22 cellular contexts compared by ENCODE assay signal in the genomic region with DNA sequence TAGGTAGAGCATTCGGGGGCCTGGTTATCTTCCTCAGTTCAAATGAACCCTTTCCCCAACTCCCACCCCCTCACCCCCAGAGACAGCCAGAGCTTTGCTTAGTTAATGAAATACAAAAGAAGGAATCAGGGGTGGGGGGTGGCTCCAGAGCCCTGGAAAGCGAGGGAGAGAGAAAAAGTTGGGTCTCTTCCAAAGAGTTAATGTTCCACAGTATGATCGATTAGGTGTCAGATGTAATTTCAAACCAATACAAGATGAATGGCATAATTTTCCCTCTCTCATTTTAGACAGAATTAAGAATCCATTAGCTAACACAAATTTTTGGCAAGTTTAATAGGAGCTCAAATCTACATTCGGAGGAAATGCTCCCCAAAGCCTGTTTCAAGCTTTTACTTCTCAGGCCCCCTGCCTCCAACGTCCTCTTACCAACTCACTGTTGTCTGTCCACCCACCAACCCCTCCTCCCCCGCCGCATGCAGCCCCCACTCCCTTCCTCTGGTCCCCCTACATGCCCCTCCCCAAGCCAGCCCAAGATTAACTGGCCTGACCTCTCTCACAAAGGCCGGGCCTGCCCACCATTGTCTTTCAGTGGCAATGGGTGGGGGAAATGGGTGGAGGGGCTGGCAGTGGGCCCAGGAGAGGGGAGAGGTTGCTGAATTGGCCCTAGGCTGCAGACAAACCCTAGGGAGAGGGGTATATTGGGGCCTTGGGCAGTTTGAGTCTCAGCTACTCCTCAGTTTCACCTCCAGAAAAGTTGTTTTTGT. TPM values are rescaled to one million over a fixed set of nuclear protein-coding genes. Genes with fewer than 3 reads are reported as not detected.
DNase-seq lines count a peak whose midpoint lies in the region; ATAC-seq and TF ChIP-seq lines count a peak whose summit lies in the region.
"Had no signal": no experiment of that assay in that cellular context is flagged by ENCODE, and none has a peak within 500 bp of the region (broad histone marks: within the 10 kb centered on the region; RNA-seq: fewer than 3 reads in every experiment).

No MANE protein-coding gene starts in this region.

- H3K36me3 ChIP-seq in H7 (replicated peaks; ENCODE audit: control insufficient read depth, insufficient read depth, low read length) (no peaks in the 10 kb centered on the region), heart left ventricle (no peaks in the 10 kb centered on the region)

- H3K4me1 Mint-ChIP-seq in neural crest cell = peaks cover 12% of the 10 kb centered on the region
- no peaks in the 10 kb centered on the region for H3K4me1 Mint-ChIP-seq in activated naive CD8-positive, alpha-beta T cell treated with anti-CD3 and anti-CD28 coated beads, Interleukin-2, amount 50 U/mL, for 24 hours
- H3K4me1 Mint-ChIP-seq: activated B cell treated with CpG ODN at 0.5 μM for 24 hours had no signal

- peak; percentile 55 to 95 (median 78) for ATAC-seq in heart left ventricle
- ATAC-seq in activated naive CD8-positive, alpha-beta T cell treated with anti-CD3 and anti-CD28 coated beads, Interleukin-2, amount 50 U/mL, for 24 hours = no peak
- ATAC-seq: activated T-cell treated with anti-CD3 and anti-CD28 coated beads, Interleukin-2, amount 50 U/mL, for 72 hours had no signal

- H3K27me3 Mint-ChIP-seq in neural crest cell (ENCODE audit: low read depth) = peaks cover 37% of the 10 kb centered on the region
- peaks cover 10% of the 10 kb centered on the region for H3K27me3 Mint-ChIP-seq in activated naive CD8-positive, alpha-beta T cell treated with anti-CD3 and anti-CD28 coated beads, Interleukin-2, amount 50 U/mL, for 24 hours
- H3K27me3 Mint-ChIP-seq: activated naive CD8-positive, alpha-beta T cell had no signal

- no peaks in the 10 kb centered on the region for H3K9me3 Mint-ChIP-seq in neural crest cell
- H3K9me3 Mint-ChIP-seq in activated naive CD8-positive, alpha-beta T cell treated with anti-CD3 and anti-CD28 coated beads, Interleukin-2, amount 50 U/mL, for 24 hours = no peaks in the 10 kb centered on the region
- H3K9me3 Mint-ChIP-seq: activated B cell treated with CpG ODN at 0.5 μM for 24 hours; activated T-cell treated with anti-CD3 and anti-CD28 coated beads, Interleukin-2, amount 50 U/mL, for 72 hours; CD4-positive, alpha-beta T cell had no signal

- intact Hi-C loops in heart left ventricle (cut with DNase I) = loop anchor here in 1 of 10 donors (10.0 kb wide), 1 partner anchor 45 kb away; a partner anchor contains a TSS

- WGBS in heart left ventricle, 4 donors = 51 to 61% (median 55%) methylated on average over 8 of the region's 8 CpGs

- TF ChIP-seq CTCF in heart left ventricle (IDR thresholded peaks at IDR 0.05) (no peak), neural crest cell (conservative IDR thresholded peaks at IDR 0.05) (no peak)

- DNase-seq in H7 = peak; percentile 90
- peak; percentile 89 for DNase-seq in NCI-H69 (lab: John Stamatoyannopoulos, UW)
- peak; percentile 73 to 84 (median 80) for DNase-seq in heart left ventricle
- no peak for DNase-seq in neural crest cell (ENCODE audit: low read depth, low spot score)
- DNase-seq in mucosa of gallbladder (ENCODE audit: low spot score) = no peak
- no peak for DNase-seq in activated naive CD8-positive, alpha-beta T cell treated with anti-CD3 and anti-CD28 coated beads, Interleukin-2, amount 50 U/mL, for 24 hours
- DNase-seq in hippocampal formation (lab: John Stamatoyannopoulos, UW) = no peak
- DNase-seq: activated B cell treated with CpG ODN at 0.5 μM for 24 hours; activated T-cell treated with anti-CD3 and anti-CD28 coated beads, Interleukin-2, amount 50 U/mL, for 72 hours; CD4-positive, alpha-beta T cell; DND-41; KBM-7; kidney glomerular epithelial cell; midbrain; MV-4-11; NCI-H2107; NCI-H774; T-helper 2 cell had no signal

- no peak for TF ChIP-seq POLR2A in heart left ventricle (IDR thresholded peaks at IDR 0.05)

- peaks cover 0 to 17% (median 6%) of the 10 kb centered on the region in 12 donors for H3K4me1 ChIP-seq in heart left ventricle

- H3K36me3 Mint-ChIP-seq in neural crest cell (ENCODE audit: low read depth) = no peaks in the 10 kb centered on the region
- no peaks in the 10 kb centered on the region for H3K36me3 Mint-ChIP-seq in activated naive CD8-positive, alpha-beta T cell treated with anti-CD3 and anti-CD28 coated beads, Interleukin-2, amount 50 U/mL, for 24 hours (ENCODE audit: low read depth)

- no peak overlapping the region for H3K27ac Mint-ChIP-seq in neural crest cell (ENCODE audit: unreplicated experiment)
- H3K27ac Mint-ChIP-seq in activated naive CD8-positive, alpha-beta T cell treated with anti-CD3 and anti-CD28 coated beads, Interleukin-2, amount 50 U/mL, for 24 hours = no peak overlapping the region
- H3K27ac Mint-ChIP-seq: activated B cell treated with CpG ODN at 0.5 μM for 24 hours; activated naive CD8-positive, alpha-beta T cell; activated T-cell treated with anti-CD3 and anti-CD28 coated beads, Interleukin-2, amount 50 U/mL, for 72 hours; CD4-positive, alpha-beta T cell had no signal

- peak overlapping the region; percentile 53 for H3K4me3 Mint-ChIP-seq in neural crest cell
- no peak overlapping the region for H3K4me3 Mint-ChIP-seq in activated naive CD8-positive, alpha-beta T cell treated with anti-CD3 and anti-CD28 coated beads, Interleukin-2, amount 50 U/mL, for 24 hours
- H3K4me3 Mint-ChIP-seq: activated B cell treated with CpG ODN at 0.5 μM for 24 hours; activated naive CD8-positive, alpha-beta T cell; activated T-cell treated with anti-CD3 and anti-CD28 coated beads, Interleukin-2, amount 50 U/mL, for 72 hours; CD4-positive, alpha-beta T cell had no signal

- H3K27me3 ChIP-seq in H7 (ENCODE audit: control insufficient read depth, insufficient read depth, low read length) = peaks cover 4% of the 10 kb centered on the region
- no peaks in the 10 kb centered on the region for H3K27me3 ChIP-seq in heart left ventricle

- no peaks in the 10 kb centered on the region for H3K9me3 ChIP-seq in heart left ventricle

- peak overlapping the region in 4 of 12 donors; percentile 16 to 57 (median 52) for H3K27ac ChIP-seq in heart left ventricle
- H3K27ac ChIP-seq: hepatocyte had no signal

- H3K4me3 ChIP-seq in H7 (ENCODE audit: insufficient read depth, low read depth, low read length) = no peak overlapping the region
- H3K4me3 ChIP-seq in heart left ventricle = no peak overlapping the region
- H3K4me3 ChIP-seq: hepatocyte had no signal

RNA-seq across cellular contexts. Expression of a gene that starts 28.2 kb away (rescaled TPM):
- total RNA-seq in H7 (2014; rRNA removed; shearing (Covaris generic)) = not detected in 2 replicates
- not detected for total RNA-seq in heart left ventricle
- polyA plus RNA-seq in heart left ventricle = not detected
- total RNA-seq in neural crest cell = not detected in 2 replicates
- not detected for total RNA-seq in mucosa of gallbladder
- total RNA-seq: activated B cell treated with CpG ODN at 0.5 μM for 24 hours; activated CD8-positive, alpha-beta memory T cell treated with anti-CD3 and anti-CD28 coated beads for 36 hours; activated T-cell treated with anti-CD3 and anti-CD28 coated beads, Interleukin-2, amount 50 U/mL, for 72 hours; CD4-positive, alpha-beta T cell; hepatocyte; renal cortical epithelial cell had no signal
- polyA plus RNA-seq: hepatocyte had no signal

RNA-seq across cellular contexts. Expression of a gene that starts 47.3 kb away (rescaled TPM):
- total RNA-seq in H7 (2014; rRNA removed; shearing (Covaris generic)) = 8.3 and 11.8 TPM in 2 replicates
- total RNA-seq in heart left ventricle (1 to 10 TPM in 4 of 9 donors, under 1 TPM in 4, not detected in 1; 0.54 to 5.8 (median 0.88) TPM), neural crest cell (not detected in 2 replicates), mucosa of gallbladder (2.4 TPM)
- polyA plus RNA-seq in heart left ventricle = 1 to 10 TPM in 1 of 2 donors, under 1 TPM in 1; 0.61 to 2.5 TPM
- total RNA-seq: activated B cell treated with CpG ODN at 0.5 μM for 24 hours; activated CD8-positive, alpha-beta memory T cell treated with anti-CD3 and anti-CD28 coated beads for 36 hours; activated T-cell treated with anti-CD3 and anti-CD28 coated beads, Interleukin-2, amount 50 U/mL, for 72 hours had no signal

RNA-seq across cellular contexts. Expression of a gene that starts 57.4 kb away (rescaled TPM):
- total RNA-seq in H7 (2014; rRNA removed; shearing (Covaris generic)) = 55.6 and 66.3 TPM in 2 replicates
- total RNA-seq in heart left ventricle (10 to 100 TPM; 14.1 to 36.5 (median 19.3) TPM), neural crest cell (60.6 and 64.8 TPM in 2 replicates), mucosa of gallbladder (82.2 TPM)
- 10 to 100 TPM; 24.2 to 57.2 TPM for polyA plus RNA-seq in heart left ventricle

Comparison
In these comparisons a context has a peak if more than half of its experiments do, and no peak if none do; other contexts are left out.
1. DNase-seq: peak in H7 (single experiment), NCI-H69 (single experiment) and heart left ventricle (5 of 5); none in neural crest cell (single experiment), mucosa of gallbladder (single experiment), activated naive CD8-positive, alpha-beta T cell treated with anti-CD3 and anti-CD28 coated beads, Interleukin-2, amount 50 U/mL, for 24 hours (single experiment) and hippocampal formation (0 of 2).